Comparison of ENCODE assay signal across 3 cellular contexts in the genomic region with DNA sequence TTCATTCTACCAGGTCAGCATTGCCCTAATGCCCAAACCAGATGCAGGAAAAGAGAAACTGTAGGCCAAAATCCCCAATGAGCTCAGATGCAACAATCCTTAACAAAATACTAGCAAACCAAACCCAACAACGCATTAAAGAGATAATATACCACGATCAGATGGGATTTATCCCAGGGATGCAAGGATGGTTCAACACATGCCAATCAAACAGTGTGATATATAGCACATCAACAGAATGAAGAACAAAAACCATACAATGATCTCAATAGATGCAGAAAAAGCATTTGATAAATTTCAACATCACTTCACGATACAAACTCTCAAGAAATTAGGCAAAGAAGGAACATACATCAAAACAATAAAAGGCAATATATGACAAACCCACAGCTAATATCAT.
TF ChIP-seq lines count a peak whose summit lies in the region.

No MANE protein-coding gene starts in this region.

TF ChIP-seq in HEK293T, 16 proteins besides CTCF, POLR2A, EP300 and RAD21:
- TF ChIP-seq PKNOX1 (IDR thresholded peaks at IDR 0.05) = peak; percentile 77
- TF ChIP-seq SP1 (IDR thresholded peaks at IDR 0.05) = no peak

TF ChIP-seq in K562, 482 proteins besides CTCF, POLR2A, EP300 and RAD21:
- no peak for TF ChIP-seq ZNF384 (IDR thresholded peaks at IDR 0.05; ENCODE audit: low read depth, low read length)
- TF ChIP-seq ZNF324 (CRISPR knock-in tag; IDR thresholded peaks at IDR 0.05) = peak; percentile 92
- no peak for TF ChIP-seq SRSF3 (IDR thresholded peaks at IDR 0.05; ENCODE audit: insufficient read depth, low read length)
- no peak for TF ChIP-seq DNMT1 (IDR thresholded peaks at IDR 0.05)
- TF ChIP-seq CTBP1 (IDR thresholded peaks at IDR 0.05; ENCODE audit: borderline replicate concordance) = no peak
- no peak for TF ChIP-seq NEUROD1 (IDR thresholded peaks at IDR 0.05; ENCODE audit: borderline replicate concordance, low read depth, low read length, partially characterized antibody)
- TF ChIP-seq ZFP30 (CRISPR knock-in tag; IDR thresholded peaks at IDR 0.05; ENCODE audit: borderline replicate concordance) = no peak
- no peak for TF ChIP-seq ZEB2 (IDR thresholded peaks at IDR 0.05)
- TF ChIP-seq PKNOX1 (IDR thresholded peaks at IDR 0.05) = peak; percentile 70
- peak; percentile 10 for TF ChIP-seq MEIS2 (IDR thresholded peaks at IDR 0.05; ENCODE audit: partially characterized antibody)

TF ChIP-seq in H1, 55 proteins besides CTCF, POLR2A, EP300 and RAD21:
- TF ChIP-seq JUND (IDR thresholded peaks at IDR 0.05; ENCODE audit: low read length) (no peak), CHD2 (IDR thresholded peaks at IDR 0.05; ENCODE audit: low read length) (no peak), CHD1 (IDR thresholded peaks at IDR 0.05; ENCODE audit: low read depth, low read length) (no peak), CBX5 (IDR thresholded peaks at IDR 0.05; ENCODE audit: low read depth, low read length) (no peak), HDAC6 (IDR thresholded peaks at IDR 0.05; ENCODE audit: low read depth, low read length) (no peak), TEAD4 (IDR thresholded peaks at IDR 0.05; ENCODE audit: low read depth, low read length) (no peak), TAF1 (IDR thresholded peaks at IDR 0.05; ENCODE audit: low read depth, low read length) (no peak), KDM1A (IDR thresholded peaks at IDR 0.05; ENCODE audit: borderline replicate concordance, low read length) (no peak), GABPA (IDR thresholded peaks at IDR 0.05; ENCODE audit: borderline replicate concordance, insufficient read depth, low read length) (no peak), SRF (IDR thresholded peaks at IDR 0.05; ENCODE audit: low read depth, low read length) (no peak)
